9 cellular contexts compared by ENCODE assay signal in genomic region chr22:46538816-46539163, GRCh38. TPM values are rescaled to one million over a fixed set of nuclear protein-coding genes. Genes with fewer than 3 reads are reported as not detected.
A peak's percentile ranks its signal among the peaks of the same experiment; 100 is the strongest.
DNase-seq lines count a peak whose midpoint lies in the region; ATAC-seq and TF ChIP-seq lines count a peak whose summit lies in the region.
"Had no signal": no experiment of that assay in that cellular context is flagged by ENCODE, and none has a peak within 500 bp of the region (broad histone marks: within the 10 kb centered on the region; RNA-seq: fewer than 3 reads in every experiment).

No MANE protein-coding gene starts in this region.

- no peak for TF ChIP-seq CTCF in foreskin keratinocyte (conservative IDR thresholded peaks at IDR 0.05)

- ATAC-seq in foreskin keratinocyte = peak; percentile 11
- no peak for ATAC-seq in HG03571 (IDR thresholded peaks at IDR 0.05; ENCODE audit: unreplicated experiment)

- H3K36me3 ChIP-seq in SK-N-MC (ENCODE audit: insufficient read depth, low read length) = no peaks in the 10 kb centered on the region; the same call in 1 of the 2 replicates
- H3K36me3 ChIP-seq in skeletal muscle satellite cell (ENCODE audit: insufficient read depth, low read length) = no peaks in the 10 kb centered on the region
- H3K36me3 ChIP-seq: ascending aorta had no signal

- DNase-seq in NCI-H2227 (lab: John Stamatoyannopoulos, UW; ENCODE audit: unreplicated experiment) = peak; percentile 29
- DNase-seq in NCI-H2227 treated with DMSO at 0.1 percent for 48 hours (lab: John Stamatoyannopoulos, UW) = no peak
- no peak for DNase-seq in SK-N-MC (ENCODE audit: low read depth, low spot score)
- DNase-seq in foreskin keratinocyte = peak in 1 of 2 donors; percentile 45
- DNase-seq in NCI-H187 (lab: John Stamatoyannopoulos, UW) = no peak
- DNase-seq in NCI-H1417 (lab: John Stamatoyannopoulos, UW) = no peak

- H3K4me2 ChIP-seq in skeletal muscle satellite cell (ENCODE audit: low read length) = peak overlapping the region; percentile 79

- H3K4me3 ChIP-seq in SK-N-MC = peak overlapping the region; percentile 80
- peak overlapping the region; percentile 32 for H3K4me3 ChIP-seq in skeletal muscle satellite cell (ENCODE audit: low read length)

- no peaks in the 10 kb centered on the region for H3K27me3 ChIP-seq in foreskin keratinocyte
- peaks cover 43% of the 10 kb centered on the region for H3K27me3 ChIP-seq in skeletal muscle satellite cell (ENCODE audit: control insufficient read depth, insufficient read depth, low read length)

- H3K4me1 ChIP-seq in foreskin keratinocyte = peaks cover 7% of the 10 kb centered on the region
- H3K4me1 ChIP-seq in skeletal muscle satellite cell (ENCODE audit: control insufficient read depth, insufficient read depth, low read length) = peaks cover 9% of the 10 kb centered on the region

- no peak overlapping the region for H3K27ac ChIP-seq in SK-N-MC
- peak overlapping the region; percentile 6 for H3K27ac ChIP-seq in foreskin keratinocyte
- H3K27ac ChIP-seq: ascending aorta had no signal

- H3K9ac ChIP-seq in SK-N-MC (ENCODE audit: insufficient read length) = no peak overlapping the region
- no peak overlapping the region for H3K9ac ChIP-seq in skeletal muscle satellite cell (ENCODE audit: low read depth, low read length)

- H3K9me3 ChIP-seq in SK-N-MC (ENCODE audit: low read depth, low read length) = no peaks in the 10 kb centered on the region
- no peaks in the 10 kb centered on the region for H3K9me3 ChIP-seq in skeletal muscle satellite cell (replicated peaks; ENCODE audit: low read length)
- H3K9me3 ChIP-seq: ascending aorta had no signal

RNA-seq across cellular contexts. Expression of gene CELSR1, which starts 1.4 kb away (rescaled TPM):
- 19.2 and 24.9 TPM in 2 replicates for total RNA-seq in foreskin keratinocyte
- 9.8 and 13.1 TPM in 2 replicates for polyA plus RNA-seq in foreskin keratinocyte
- total RNA-seq in skeletal muscle satellite cell (2012; rRNA removed) = under 0.01 and 0.25 TPM in 2 replicates
